ENCODE assay signal across 24 cellular contexts in genomic region chr20:44295995-44296394, GRCh38. TPM values are rescaled to one million over a fixed set of nuclear protein-coding genes. Genes with fewer than 3 reads are reported as not detected.
DNase-seq lines count a peak whose midpoint lies in the region; ATAC-seq, FAIRE-seq and TF ChIP-seq lines count a peak whose summit lies in the region.
"Had no signal": no experiment of that assay in that cellular context is flagged by ENCODE, and none has a peak within 500 bp of the region (broad histone marks: within the 10 kb centered on the region; RNA-seq: fewer than 3 reads in every experiment).

No MANE protein-coding gene starts in this region.

- H3K4me3 Mint-ChIP-seq in activated naive CD8-positive, alpha-beta T cell treated with anti-CD3 and anti-CD28 coated beads, Interleukin-2, amount 10 ng/mL, durations not matched to agents 7 days and 5 days: no peak overlapping the region
- no peak overlapping the region for H3K4me3 Mint-ChIP-seq in activated naive CD8-positive, alpha-beta T cell treated with anti-CD3 and anti-CD28 coated beads for 36 hours
- H3K4me3 Mint-ChIP-seq: CD14-positive monocyte had no signal

- no peak for FAIRE-seq in GM12892 (lab: Jason Lieb, UNC)
- FAIRE-seq: A549, keratinocyte had no signal

- POLR2A ChIA-PET in activated naive CD8-positive, alpha-beta T cell treated with anti-CD3 and anti-CD28 coated beads, Interleukin-2, amount 10 ng/mL, durations not matched to agents 7 days and 5 days (lab: Charles Lee): no interaction called here
- POLR2A ChIA-PET in GM10248 (lab: Yijun Ruan, JAX): no interaction called here

- no peak for ATAC-seq in activated naive CD8-positive, alpha-beta T cell treated with anti-CD3 and anti-CD28 coated beads, Interleukin-2, amount 10 ng/mL, durations not matched to agents 7 days and 5 days (ENCODE audit: low read depth)
- ATAC-seq: A549; stimulated activated naive CD8-positive, alpha-beta T cell treated with anti-CD3 and anti-CD28 coated beads, Interleukin-15, Interleukin-2, amounts not matched to agents 100 U/mL and 50 U/mL, for 24 hours had no signal

- H3K4me1 Mint-ChIP-seq in activated naive CD8-positive, alpha-beta T cell treated with anti-CD3 and anti-CD28 coated beads, Interleukin-2, amount 10 ng/mL, durations not matched to agents 7 days and 5 days: no peaks in the 10 kb centered on the region
- H3K4me1 Mint-ChIP-seq in activated naive CD8-positive, alpha-beta T cell treated with anti-CD3 and anti-CD28 coated beads for 36 hours: peaks cover 2% of the 10 kb centered on the region
- H3K4me1 Mint-ChIP-seq: CD14-positive monocyte had no signal

- H3K36me3 Mint-ChIP-seq in activated naive CD8-positive, alpha-beta T cell treated with anti-CD3 and anti-CD28 coated beads, Interleukin-2, amount 10 ng/mL, durations not matched to agents 7 days and 5 days: no peaks in the 10 kb centered on the region
- peaks cover 3% of the 10 kb centered on the region for H3K36me3 Mint-ChIP-seq in activated naive CD8-positive, alpha-beta T cell treated with anti-CD3 and anti-CD28 coated beads for 36 hours
- H3K36me3 Mint-ChIP-seq: CD14-positive monocyte had no signal

- no peaks in the 10 kb centered on the region for H3K27me3 ChIP-seq in thyroid gland
- H3K27me3 ChIP-seq: hepatocyte, MG63, neutrophil, right lobe of liver, uterus had no signal

- no peaks in the 10 kb centered on the region for H3K36me3 ChIP-seq in thyroid gland
- H3K36me3 ChIP-seq: MG63, neutrophil, right lobe of liver, uterus had no signal

- H3K27me3 Mint-ChIP-seq in activated naive CD8-positive, alpha-beta T cell treated with anti-CD3 and anti-CD28 coated beads, Interleukin-2, amount 10 ng/mL, durations not matched to agents 7 days and 5 days: no peaks in the 10 kb centered on the region
- H3K27me3 Mint-ChIP-seq in activated naive CD8-positive, alpha-beta T cell treated with anti-CD3 and anti-CD28 coated beads for 36 hours: no peaks in the 10 kb centered on the region

- 28 to 37% methylated on average over 7 of the region's 7 CpGs for WGBS in thyroid gland, 2 donors

- no peak overlapping the region for H3K4me3 ChIP-seq in thyroid gland (replicated peaks in 1 of 3)
- H3K4me3 ChIP-seq: A549, hepatocyte, MG63, PC-9, right lobe of liver, SK-N-MC, uterus had no signal

- no peaks in the 10 kb centered on the region for H3K9me3 Mint-ChIP-seq in activated naive CD8-positive, alpha-beta T cell treated with anti-CD3 and anti-CD28 coated beads, Interleukin-2, amount 10 ng/mL, durations not matched to agents 7 days and 5 days
- H3K9me3 Mint-ChIP-seq in activated naive CD8-positive, alpha-beta T cell treated with anti-CD3 and anti-CD28 coated beads for 36 hours: no peaks in the 10 kb centered on the region

- intact Hi-C loops in thyroid gland (cut with DNase I): no loop called here

- no peak for DNase-seq in activated naive CD8-positive, alpha-beta T cell treated with anti-CD3 and anti-CD28 coated beads, Interleukin-2, amount 10 ng/mL, durations not matched to agents 7 days and 5 days
- no peak for DNase-seq in activated naive CD8-positive, alpha-beta T cell treated with anti-CD3 and anti-CD28 coated beads for 36 hours
- peak; percentile 31 for DNase-seq in NCI-H2107 treated with DMSO at 0.1 percent for 48 hours (lab: John Stamatoyannopoulos, UW; ENCODE audit: unreplicated experiment)
- peak; percentile 2 for DNase-seq in cerebellar cortex (ENCODE audit: low spot score)
- DNase-seq in thyroid gland: peak; percentile 93
- no peak for DNase-seq in GM12892 (ENCODE audit: insufficient read length)
- DNase-seq in middle frontal gyrus (ENCODE audit: extremely low spot score, low spot score): no peak
- DNase-seq in GM10248 (ENCODE audit: extremely low spot score): no peak
- DNase-seq: activated CD4-positive, alpha-beta T cell treated with anti-CD3 and anti-CD28 coated beads for 4 hours; activated gamma-delta T cell; aorta; MG63; PC-9; right lobe of liver; stimulated activated naive CD8-positive, alpha-beta T cell treated with anti-CD3 and anti-CD28 coated beads, Interleukin-15, Interleukin-2, amounts not matched to agents 100 U/mL and 50 U/mL, for 24 hours; uterus had no signal

- H3K27ac ChIP-seq in thyroid gland: peak overlapping the region in 1 of 3 donors; percentile 36
- H3K27ac ChIP-seq: A549, hepatocyte, neutrophil, PC-9, right lobe of liver, SK-N-MC, uterus had no signal

- TF ChIP-seq CTCF in thyroid gland (IDR thresholded peaks at IDR 0.05): no peak
- TF ChIP-seq CTCF in GM10248 (IDR thresholded peaks at IDR 0.05; ENCODE audit: control extremely low read depth, extremely low read depth, low read depth, missing control alignments): no peak

- H3K4me1 ChIP-seq in thyroid gland: peaks cover 0 to 10% of the 10 kb centered on the region in 2 donors
- H3K4me1 ChIP-seq: A549, right lobe of liver, uterus had no signal

- no peak for TF ChIP-seq POLR2A in thyroid gland (IDR thresholded peaks at IDR 0.05)
- TF ChIP-seq POLR2A in GM12892 (IDR thresholded peaks at IDR 0.05; ENCODE audit: low read depth, low read length): no peak

- CTCF ChIA-PET in GM10248 (lab: Yijun Ruan, JAX): interaction anchor here (1.3 to 3.5 kb wide), 3 partner anchors 11 to 79 kb away, joined by 3 to 16 read pairs (median 3); partner anchors contain the start of gene FITM2

- peak overlapping the region; percentile 51 for H3K27ac Mint-ChIP-seq in activated naive CD8-positive, alpha-beta T cell treated with anti-CD3 and anti-CD28 coated beads, Interleukin-2, amount 10 ng/mL, durations not matched to agents 7 days and 5 days
- H3K27ac Mint-ChIP-seq in activated naive CD8-positive, alpha-beta T cell treated with anti-CD3 and anti-CD28 coated beads for 36 hours: no peak overlapping the region
- H3K27ac Mint-ChIP-seq: CD14-positive monocyte had no signal

- no peaks in the 10 kb centered on the region for H3K9me3 ChIP-seq in thyroid gland
- H3K9me3 ChIP-seq: A549, MG63, neutrophil, right lobe of liver, uterus had no signal

RNA-seq across cellular contexts. Expression of gene FITM2, which starts 15.0 kb away (rescaled TPM):
- total RNA-seq in activated naive CD8-positive, alpha-beta T cell treated with anti-CD3 and anti-CD28 coated beads, Interleukin-2, amount 10 ng/mL, durations not matched to agents 7 days and 5 days: 1 to 10 TPM; 4.2 to 4.5 TPM
- 1 to 10 TPM; 1.9 to 2.1 TPM for total RNA-seq in activated naive CD8-positive, alpha-beta T cell treated with anti-CD3 and anti-CD28 coated beads for 36 hours
- 10 to 100 TPM in 3 of 4 donors, 1 to 10 TPM in 1; 8.3 to 14.2 (median 12.6) TPM for total RNA-seq in thyroid gland
- 0.76 TPM for polyA plus RNA-seq in GM12892 (2012; ENCODE audit: missing spikeins)

RNA-seq across cellular contexts. Expression of gene R3HDML, which starts 40.8 kb away (rescaled TPM):
- not detected for total RNA-seq in activated naive CD8-positive, alpha-beta T cell treated with anti-CD3 and anti-CD28 coated beads, Interleukin-2, amount 10 ng/mL, durations not matched to agents 7 days and 5 days
- total RNA-seq in activated naive CD8-positive, alpha-beta T cell treated with anti-CD3 and anti-CD28 coated beads for 36 hours: not detected
- not detected for total RNA-seq in thyroid gland
- not detected for polyA plus RNA-seq in GM12892 (2012; ENCODE audit: missing spikeins)
- total RNA-seq: aorta, mononuclear cell, PC-9, right lobe of liver, uterus had no signal
- polyA plus RNA-seq: aorta, CD14-positive monocyte, hepatocyte, keratinocyte had no signal

RNA-seq across cellular contexts. Expression of gene GDAP1L1, which starts 48.9 kb away (rescaled TPM):
- total RNA-seq in activated naive CD8-positive, alpha-beta T cell treated with anti-CD3 and anti-CD28 coated beads, Interleukin-2, amount 10 ng/mL, durations not matched to agents 7 days and 5 days: not detected
- under 1 TPM in 1 of 2 experiments, not detected in 1; 0.12 TPM for total RNA-seq in activated naive CD8-positive, alpha-beta T cell treated with anti-CD3 and anti-CD28 coated beads for 36 hours
- total RNA-seq in thyroid gland: under 1 TPM in 1 of 4 donors, not detected in 3; 0.29 TPM
- polyA plus RNA-seq in GM12892 (2012; ENCODE audit: missing spikeins): 0.15 TPM
- total RNA-seq: aorta, chondrocyte, mononuclear cell, PC-9, right lobe of liver had no signal
- polyA plus RNA-seq: aorta, CD14-positive monocyte, keratinocyte had no signal

RNA-seq across cellular contexts. Expression of gene HNF4A, which starts 59.5 kb away (rescaled TPM):
- not detected for total RNA-seq in activated naive CD8-positive, alpha-beta T cell treated with anti-CD3 and anti-CD28 coated beads, Interleukin-2, amount 10 ng/mL, durations not matched to agents 7 days and 5 days
- not detected for total RNA-seq in activated naive CD8-positive, alpha-beta T cell treated with anti-CD3 and anti-CD28 coated beads for 36 hours
- total RNA-seq in thyroid gland: not detected
- polyA plus RNA-seq in GM12892 (2012; ENCODE audit: missing spikeins): not detected
- total RNA-seq: aorta, chondrocyte, mononuclear cell had no signal
- polyA plus RNA-seq: CD14-positive monocyte, keratinocyte had no signal

Comparison
In these comparisons a context has a peak if more than half of its experiments do, and no peak if none do; other contexts are left out.
1. DNase-seq: peak in NCI-H2107 treated with DMSO at 0.1 percent for 48 hours (single experiment), cerebellar cortex (single experiment) and thyroid gland (2 of 2); none in activated naive CD8-positive, alpha-beta T cell treated with anti-CD3 and anti-CD28 coated beads, Interleukin-2, amount 10 ng/mL, durations not matched to agents 7 days and 5 days (single experiment), activated naive CD8-positive, alpha-beta T cell treated with anti-CD3 and anti-CD28 coated beads for 36 hours (single experiment), GM12892 (single experiment), middle frontal gyrus (single experiment) and GM10248 (single experiment).